8 cellular contexts compared by ENCODE assay signal in the genomic region with DNA sequence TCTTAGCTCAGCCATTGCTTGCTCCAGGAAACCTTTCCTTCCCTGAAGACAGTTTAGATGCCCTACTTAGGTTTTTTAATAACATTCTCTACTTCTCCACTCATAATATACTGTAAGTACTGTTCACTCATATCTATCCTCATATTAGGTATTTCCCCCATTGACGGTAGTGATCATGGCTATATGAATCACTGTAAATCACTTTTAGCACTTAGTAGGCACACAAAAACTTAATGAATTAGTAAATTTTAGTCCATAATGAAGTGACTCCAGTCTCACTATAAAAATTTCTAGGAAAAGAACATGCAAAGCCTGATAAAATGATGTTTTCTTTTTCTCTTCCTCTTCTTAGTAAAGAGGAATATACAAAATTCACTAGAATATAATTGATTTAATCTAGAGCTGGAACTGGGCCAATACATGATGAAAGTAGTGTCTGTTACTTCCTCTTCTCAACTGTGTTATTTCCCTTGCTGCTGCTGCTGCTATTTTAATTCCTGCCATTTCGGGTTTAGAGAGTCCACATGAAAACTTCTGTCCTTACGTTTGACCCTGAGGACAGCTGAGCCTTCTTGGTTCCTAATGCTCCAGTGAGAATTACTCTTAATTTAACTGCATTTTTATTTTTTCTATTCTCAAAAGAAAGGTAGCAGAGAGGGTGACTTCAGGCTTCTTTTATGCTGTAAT.
A peak's percentile ranks its signal among the peaks of the same experiment; 100 is the strongest.
DNase-seq lines count a peak whose midpoint lies in the region; ATAC-seq and TF ChIP-seq lines count a peak whose summit lies in the region.

No MANE protein-coding gene starts in this region.

- H3K9ac ChIP-seq in Karpas-422 (ENCODE audit: low read length) = peak overlapping the region; percentile 30; the same call in 1 of the 2 replicates

- H3K27ac Mint-ChIP-seq in central memory CD8-positive, alpha-beta T cell (ENCODE audit: low read depth) = peak overlapping the region; percentile 22
- H3K27ac Mint-ChIP-seq in WTC11 = no peak overlapping the region

- no peak overlapping the region for H3K4me3 Mint-ChIP-seq in central memory CD8-positive, alpha-beta T cell
- no peak overlapping the region for H3K4me3 Mint-ChIP-seq in WTC11

- DNase-seq in Ammon's horn (ENCODE audit: low spot score) (peak; percentile 49), Karpas-422 (peak; percentile 94), WTC11 (ENCODE audit: low spot score) (no peak), NCI-H1930 (lab: John Stamatoyannopoulos, UW) (no peak), AG08396 (ENCODE audit: low spot score) (no peak), NCI-H2107 treated with DMSO at 0.1 percent for 48 hours (lab: John Stamatoyannopoulos, UW; ENCODE audit: unreplicated experiment) (no peak)
- no peak for DNase-seq in central memory CD8-positive, alpha-beta T cell (ENCODE audit: low spot score in 2 of 2)

- H3K27ac ChIP-seq in Karpas-422 (ENCODE audit: low read length) = peak overlapping the region; percentile 84

- no peaks in the 10 kb centered on the region for H3K9me2 ChIP-seq in Karpas-422 (replicated peaks; ENCODE audit: insufficient read depth, low read length)

- H3K9me3 ChIP-seq in Karpas-422 (ENCODE audit: low read length) = no peaks in the 10 kb centered on the region

- peak; percentile 57 for ATAC-seq in GM18870 (IDR thresholded peaks at IDR 0.05; ENCODE audit: unreplicated experiment)
- peak; percentile 46 for ATAC-seq in central memory CD8-positive, alpha-beta T cell (replicated peaks; ENCODE audit: extremely low read depth, poor library complexity, severe bottlenecking)
- ATAC-seq in WTC11 = no peak

- H3K4me1 Mint-ChIP-seq in central memory CD8-positive, alpha-beta T cell = peaks cover 21% of the 10 kb centered on the region
- peaks cover 9% of the 10 kb centered on the region for H3K4me1 Mint-ChIP-seq in WTC11

- peak overlapping the region; percentile 72 for H3K4me2 ChIP-seq in Karpas-422 (ENCODE audit: low read depth, low read length, poor library complexity, severe bottlenecking)

- CTCF ChIA-PET in WTC11 (lab: Charles Lee) = interaction anchor here (0.9 to 1.7 kb wide), 2 partner anchors 12 to 140 kb away, joined by 4 to 8 read pairs; no protein-coding TSS in a partner anchor

- H4K20me1 ChIP-seq in Karpas-422 (ENCODE audit: insufficient read depth, low read depth, low read length) = no peaks in the 10 kb centered on the region

- POLR2A ChIA-PET in WTC11 (lab: Charles Lee) = no interaction called here

- no peak overlapping the region for H2AFZ ChIP-seq in Karpas-422 (ENCODE audit: low read length)

- H3K4me1 ChIP-seq in Karpas-422 (ENCODE audit: low read length) = peaks cover 32% of the 10 kb centered on the region

- H3K9me3 Mint-ChIP-seq in central memory CD8-positive, alpha-beta T cell = no peaks in the 10 kb centered on the region
- H3K9me3 Mint-ChIP-seq in WTC11 = no peaks in the 10 kb centered on the region

- peaks cover 40% of the 10 kb centered on the region for H3K36me3 Mint-ChIP-seq in central memory CD8-positive, alpha-beta T cell (ENCODE audit: insufficient read depth)
- H3K36me3 Mint-ChIP-seq in WTC11 = no peaks in the 10 kb centered on the region

- 0 out of 2 replicates have a peak overlapping the region, but pooled peaks have one; percentile 6 for H3K4me3 ChIP-seq in Karpas-422 (ENCODE audit: low read length)

- no peak for TF ChIP-seq CTCF in WTC11 (IDR thresholded peaks at IDR 0.05)

- peaks cover 29% of the 10 kb centered on the region for H3K36me3 ChIP-seq in Karpas-422 (ENCODE audit: insufficient read depth, low read length)

- H3K27me3 ChIP-seq in Karpas-422 (ENCODE audit: low read length) = no peaks in the 10 kb centered on the region

- H3K27me3 Mint-ChIP-seq in central memory CD8-positive, alpha-beta T cell = no peaks in the 10 kb centered on the region
- no peaks in the 10 kb centered on the region for H3K27me3 Mint-ChIP-seq in WTC11 (ENCODE audit: low read depth)

- no peaks in the 10 kb centered on the region; the same call in 1 of the 2 replicates for H3K79me2 ChIP-seq in Karpas-422 (ENCODE audit: low read length)

TF ChIP-seq in WTC11, 78 proteins besides CTCF, POLR2A, EP300 and RAD21:
- TF ChIP-seq, protein P1, sequence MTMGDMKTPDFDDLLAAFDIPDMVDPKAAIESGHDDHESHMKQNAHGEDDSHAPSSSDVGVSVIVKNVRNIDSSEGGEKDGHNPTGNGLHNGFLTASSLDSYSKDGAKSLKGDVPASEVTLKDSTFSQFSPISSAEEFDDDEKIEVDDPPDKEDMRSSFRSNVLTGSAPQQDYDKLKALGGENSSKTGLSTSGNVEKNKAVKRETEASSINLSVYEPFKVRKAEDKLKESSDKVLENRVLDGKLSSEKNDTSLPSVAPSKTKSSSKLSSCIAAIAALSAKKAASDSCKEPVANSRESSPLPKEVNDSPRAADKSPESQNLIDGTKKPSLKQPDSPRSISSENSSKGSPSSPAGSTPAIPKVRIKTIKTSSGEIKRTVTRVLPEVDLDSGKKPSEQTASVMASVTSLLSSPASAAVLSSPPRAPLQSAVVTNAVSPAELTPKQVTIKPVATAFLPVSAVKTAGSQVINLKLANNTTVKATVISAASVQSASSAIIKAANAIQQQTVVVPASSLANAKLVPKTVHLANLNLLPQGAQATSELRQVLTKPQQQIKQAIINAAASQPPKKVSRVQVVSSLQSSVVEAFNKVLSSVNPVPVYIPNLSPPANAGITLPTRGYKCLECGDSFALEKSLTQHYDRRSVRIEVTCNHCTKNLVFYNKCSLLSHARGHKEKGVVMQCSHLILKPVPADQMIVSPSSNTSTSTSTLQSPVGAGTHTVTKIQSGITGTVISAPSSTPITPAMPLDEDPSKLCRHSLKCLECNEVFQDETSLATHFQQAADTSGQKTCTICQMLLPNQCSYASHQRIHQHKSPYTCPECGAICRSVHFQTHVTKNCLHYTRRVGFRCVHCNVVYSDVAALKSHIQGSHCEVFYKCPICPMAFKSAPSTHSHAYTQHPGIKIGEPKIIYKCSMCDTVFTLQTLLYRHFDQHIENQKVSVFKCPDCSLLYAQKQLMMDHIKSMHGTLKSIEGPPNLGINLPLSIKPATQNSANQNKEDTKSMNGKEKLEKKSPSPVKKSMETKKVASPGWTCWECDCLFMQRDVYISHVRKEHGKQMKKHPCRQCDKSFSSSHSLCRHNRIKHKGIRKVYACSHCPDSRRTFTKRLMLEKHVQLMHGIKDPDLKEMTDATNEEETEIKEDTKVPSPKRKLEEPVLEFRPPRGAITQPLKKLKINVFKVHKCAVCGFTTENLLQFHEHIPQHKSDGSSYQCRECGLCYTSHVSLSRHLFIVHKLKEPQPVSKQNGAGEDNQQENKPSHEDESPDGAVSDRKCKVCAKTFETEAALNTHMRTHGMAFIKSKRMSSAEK (CRISPR knock-in tag; IDR thresholded peaks at IDR 0.05; ENCODE audit: borderline replicate concordance) = no peak
- TF ChIP-seq USF1 (CRISPR knock-in tag; IDR thresholded peaks at IDR 0.05) = no peak
- TF ChIP-seq SMAD3 (CRISPR knock-in tag; IDR thresholded peaks at IDR 0.05; ENCODE audit: borderline replicate concordance) = no peak
- no peak for TF ChIP-seq ESRRA (CRISPR knock-in tag; IDR thresholded peaks at IDR 0.05; ENCODE audit: borderline replicate concordance)
- no peak for TF ChIP-seq FOXK1 (CRISPR knock-in tag; IDR thresholded peaks at IDR 0.05)
- TF ChIP-seq ATF3 (CRISPR knock-in tag; conservative IDR thresholded peaks at IDR 0.05) = no peak
- no peak for TF ChIP-seq NR2C2 (CRISPR knock-in tag; IDR thresholded peaks at IDR 0.05)
- TF ChIP-seq ZNF671 (CRISPR knock-in tag; IDR thresholded peaks at IDR 0.05) = no peak
- TF ChIP-seq ZNF219 (CRISPR knock-in tag; IDR thresholded peaks at IDR 0.05; ENCODE audit: borderline replicate concordance) = no peak
- TF ChIP-seq JUN (CRISPR knock-in tag; IDR thresholded peaks at IDR 0.05) = no peak
- TF ChIP-seq RELA (CRISPR knock-in tag; IDR thresholded peaks at IDR 0.05; ENCODE audit: borderline replicate concordance) = no peak
- TF ChIP-seq, protein P2, sequence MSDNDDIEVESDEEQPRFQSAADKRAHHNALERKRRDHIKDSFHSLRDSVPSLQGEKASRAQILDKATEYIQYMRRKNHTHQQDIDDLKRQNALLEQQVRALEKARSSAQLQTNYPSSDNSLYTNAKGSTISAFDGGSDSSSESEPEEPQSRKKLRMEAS (CRISPR knock-in tag; IDR thresholded peaks at IDR 0.05) = no peak
- no peak for TF ChIP-seq HMGXB4 (CRISPR knock-in tag; IDR thresholded peaks at IDR 0.05)
- TF ChIP-seq, protein P3, sequence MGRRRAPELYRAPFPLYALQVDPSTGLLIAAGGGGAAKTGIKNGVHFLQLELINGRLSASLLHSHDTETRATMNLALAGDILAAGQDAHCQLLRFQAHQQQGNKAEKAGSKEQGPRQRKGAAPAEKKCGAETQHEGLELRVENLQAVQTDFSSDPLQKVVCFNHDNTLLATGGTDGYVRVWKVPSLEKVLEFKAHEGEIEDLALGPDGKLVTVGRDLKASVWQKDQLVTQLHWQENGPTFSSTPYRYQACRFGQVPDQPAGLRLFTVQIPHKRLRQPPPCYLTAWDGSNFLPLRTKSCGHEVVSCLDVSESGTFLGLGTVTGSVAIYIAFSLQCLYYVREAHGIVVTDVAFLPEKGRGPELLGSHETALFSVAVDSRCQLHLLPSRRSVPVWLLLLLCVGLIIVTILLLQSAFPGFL (CRISPR knock-in tag; IDR thresholded peaks at IDR 0.05; ENCODE audit: borderline replicate concordance) = no peak
- TF ChIP-seq NR1H2 (CRISPR knock-in tag; IDR thresholded peaks at IDR 0.05) = no peak

Comparison
In these comparisons a context has a peak if more than half of its experiments do, and no peak if none do; other contexts are left out.
1. DNase-seq: peak in Ammon's horn (single experiment) and Karpas-422 (single experiment); none in central memory CD8-positive, alpha-beta T cell (0 of 2), WTC11 (single experiment), NCI-H1930 (0 of 2), AG08396 (single experiment) and NCI-H2107 treated with DMSO at 0.1 percent for 48 hours (single experiment).